Comparison of ENCODE assay signal across 8 cellular contexts in genomic region chr12:3752741-3753486, GRCh38. TPM values are rescaled to one million over a fixed set of nuclear protein-coding genes. Genes with fewer than 3 reads are reported as not detected.
DNase-seq lines count a peak whose midpoint lies in the region; ATAC-seq and TF ChIP-seq lines count a peak whose summit lies in the region.

A gene with protein sequence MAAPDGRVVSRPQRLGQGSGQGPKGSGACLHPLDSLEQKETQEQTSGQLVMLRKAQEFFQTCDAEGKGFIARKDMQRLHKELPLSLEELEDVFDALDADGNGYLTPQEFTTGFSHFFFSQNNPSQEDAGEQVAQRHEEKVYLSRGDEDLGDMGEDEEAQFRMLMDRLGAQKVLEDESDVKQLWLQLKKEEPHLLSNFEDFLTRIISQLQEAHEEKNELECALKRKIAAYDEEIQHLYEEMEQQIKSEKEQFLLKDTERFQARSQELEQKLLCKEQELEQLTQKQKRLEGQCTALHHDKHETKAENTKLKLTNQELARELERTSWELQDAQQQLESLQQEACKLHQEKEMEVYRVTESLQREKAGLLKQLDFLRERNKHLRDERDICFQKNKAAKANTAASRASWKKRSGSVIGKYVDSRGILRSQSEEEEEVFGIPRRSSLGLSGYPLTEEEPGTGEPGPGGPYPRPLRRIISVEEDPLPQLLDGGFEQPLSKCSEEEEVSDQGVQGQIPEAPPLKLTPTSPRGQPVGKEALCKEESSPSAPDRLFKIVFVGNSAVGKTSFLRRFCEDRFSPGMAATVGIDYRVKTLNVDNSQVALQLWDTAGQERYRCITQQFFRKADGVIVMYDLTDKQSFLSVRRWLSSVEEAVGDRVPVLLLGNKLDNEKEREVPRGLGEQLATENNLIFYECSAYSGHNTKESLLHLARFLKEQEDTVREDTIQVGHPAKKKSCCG (minus strand): TSS chr12:3753109. CDS start chr12:3696999, 56,110 bp downstream.

- no peak within 1 kb of the TSS for H3K27ac Mint-ChIP-seq in neural crest cell (ENCODE audit: unreplicated experiment)

- H3K36me3 Mint-ChIP-seq in neural crest cell (ENCODE audit: low read depth): no peaks in the 10 kb centered on the region

- peak; percentile 88 for ATAC-seq in HG02885 (IDR thresholded peaks at IDR 0.05; ENCODE audit: poor library complexity, unreplicated experiment)

- no peak for TF ChIP-seq EP300 in suprapubic skin (IDR thresholded peaks at IDR 0.05)

- peak within 1 kb of the TSS; percentile 69 to 90 (median 78) for H3K27ac ChIP-seq in esophagus squamous epithelium
- H3K27ac ChIP-seq in suprapubic skin: peak within 1 kb of the TSS; percentile 86

- no peaks in the 10 kb centered on the region for H3K9me3 Mint-ChIP-seq in neural crest cell

- peak; percentile 42 to 75 (median 66) for TF ChIP-seq CTCF in esophagus squamous epithelium (IDR thresholded peaks at IDR 0.05)
- TF ChIP-seq CTCF in neural crest cell (conservative IDR thresholded peaks at IDR 0.05): peak; percentile 76
- peak; percentile 38 to 71 for TF ChIP-seq CTCF in suprapubic skin (IDR thresholded peaks at IDR 0.05)

- peaks cover 15% of the 10 kb centered on the region for H3K4me1 Mint-ChIP-seq in neural crest cell

- H3K4me1 ChIP-seq in esophagus squamous epithelium: peaks cover 9 to 19% (median 10%) of the 10 kb centered on the region in 3 donors
- peaks cover 17% of the 10 kb centered on the region for H3K4me1 ChIP-seq in suprapubic skin

- intact Hi-C loops in esophagus squamous epithelium (cut with DNase I): no loop called here

- H3K36me3 ChIP-seq in esophagus squamous epithelium (no peaks in the 10 kb centered on the region), suprapubic skin (no peaks in the 10 kb centered on the region)

- peak within 1 kb of the TSS; percentile 28 for H3K4me3 Mint-ChIP-seq in neural crest cell

- peak; percentile 77 for DNase-seq in NK-92 treated with Interleukin-12 subunit alpha and Interleukin-12 subunit beta, amount 100 ng/mL, for 24 hours (lab: John Stamatoyannopoulos, UW)
- DNase-seq in NK-92 (lab: John Stamatoyannopoulos, UW; ENCODE audit: unreplicated experiment) (no peak), NCI-H526 (lab: John Stamatoyannopoulos, UW) (peak; percentile 15 to 90), esophagus squamous epithelium (lab: John Stamatoyannopoulos, UW) (no peak), neural crest cell (ENCODE audit: low read depth, low spot score) (peak; percentile 64), suprapubic skin (ENCODE audit: low spot score in 2 of 2) (peak in 1 of 2 donors; percentile 77)
- DNase-seq in activated CD8-positive, alpha-beta memory T cell treated with anti-CD3 and anti-CD28 coated beads for 48 hours (ENCODE audit: low read depth in 2 of 3, low spot score in 2 of 3): peak; percentile 61 to 82 (median 80)

- H3K9me3 ChIP-seq in esophagus squamous epithelium (no peaks in the 10 kb centered on the region), suprapubic skin (no peaks in the 10 kb centered on the region)

- peaks cover 0 to 33% (median 0%) of the 10 kb centered on the region in 4 donors for H3K27me3 ChIP-seq in esophagus squamous epithelium
- peaks cover 3% of the 10 kb centered on the region for H3K27me3 ChIP-seq in suprapubic skin

- H3K4me3 ChIP-seq in esophagus squamous epithelium (peak within 1 kb of the TSS; percentile 38 to 76 (median 51)), suprapubic skin (peak within 1 kb of the TSS; percentile 54)

- peak in 2 of 4 donors; percentile 8 to 15 for TF ChIP-seq POLR2A in esophagus squamous epithelium (IDR thresholded peaks at IDR 0.05)
- no peak for TF ChIP-seq POLR2A in suprapubic skin (IDR thresholded peaks at IDR 0.05)

- H3K27me3 Mint-ChIP-seq in neural crest cell (ENCODE audit: low read depth): peaks cover 24% of the 10 kb centered on the region

- WGBS in esophagus squamous epithelium, 2 donors: 19 to 35% methylated on average over 4 to 5 of the region's 62 CpGs
- 16% methylated on average over 8 of the region's 62 CpGs for whole genome bisulfite sequencing in suprapubic skin

RNA-seq across cellular contexts. Expression of the gene that starts here (rescaled TPM):
- total RNA-seq in esophagus squamous epithelium: 1 to 10 TPM in 3 of 4 donors, under 1 TPM in 1; 0.91 to 2.3 (median 1.9) TPM
- total RNA-seq in neural crest cell: 2.2 and 2.7 TPM in 2 replicates
- 10 to 100 TPM in 2 of 4 donors, 1 to 10 TPM in 2; 4.8 to 18.2 (median 10.6) TPM for total RNA-seq in suprapubic skin

Comparison
In these comparisons a context has a peak if more than half of its experiments do, and no peak if none do; other contexts are left out.
1. DNase-seq: peak in NK-92 treated with Interleukin-12 subunit alpha and Interleukin-12 subunit beta, amount 100 ng/mL, for 24 hours (single experiment), NCI-H526 (2 of 2), activated CD8-positive, alpha-beta memory T cell treated with anti-CD3 and anti-CD28 coated beads for 48 hours (3 of 3) and neural crest cell (single experiment); none in NK-92 (single experiment) and esophagus squamous epithelium (single experiment).
2. Peak in every context shown above with its lines, with median percentiles within 50 percentile points of each other: CTCF ChIP-seq.